Comparison of ENCODE assay signal across 9 cellular contexts in genomic region chr3:141454906-141455602, GRCh38. TPM values are rescaled to one million over a fixed set of nuclear protein-coding genes. Genes with fewer than 3 reads are reported as not detected.
DNase-seq lines count a peak whose midpoint lies in the region; ATAC-seq and TF ChIP-seq lines count a peak whose summit lies in the region.
"Had no signal": no experiment of that assay in that cellular context is flagged by ENCODE, and none has a peak within 500 bp of the region (broad histone marks: within the 10 kb centered on the region; RNA-seq: fewer than 3 reads in every experiment).

No MANE protein-coding gene starts in this region.

- TF ChIP-seq POLR2A in heart left ventricle (IDR thresholded peaks at IDR 0.05), result no peak

- no peak overlapping the region for H3K4me3 Mint-ChIP-seq in CD4-positive, alpha-beta T cell
- no peak overlapping the region for H3K4me3 Mint-ChIP-seq in activated naive CD8-positive, alpha-beta T cell treated with anti-CD3 and anti-CD28 coated beads for 36 hours

- 57 to 67% (median 64%) methylated on average over 20 of the region's 20 CpGs for WGBS in heart left ventricle, 4 donors

- H3K27me3 Mint-ChIP-seq in CD4-positive, alpha-beta T cell, result no peaks in the 10 kb centered on the region
- H3K27me3 Mint-ChIP-seq in activated naive CD8-positive, alpha-beta T cell treated with anti-CD3 and anti-CD28 coated beads for 36 hours, result no peaks in the 10 kb centered on the region

- CTCF ChIA-PET in CD4-positive, alpha-beta T cell (lab: Charles Lee), result interaction anchor here (0.6 to 4.2 kb wide), 25 partner anchors 9 to 188 kb away, joined by 3 to 60 read pairs (median 4); no protein-coding TSS in a partner anchor

- intact Hi-C loops in CD4-positive, alpha-beta T cell (cut with DNase I, micrococcal nuclease), result loop anchor here (2.0 to 10.0 kb wide), 5 partner anchors 94 to 830 kb away; partner anchors contain the start of gene PXYLP1 (in 1 of the 2)
- intact Hi-C loops in heart left ventricle (cut with DNase I), result loop anchor here in 9 of 10 donors (2.0 to 10.0 kb wide), 6 partner anchors 94 to 220 kb away; partner anchors contain the start of gene PXYLP1 (in 4 of the 9)

- H3K4me1 Mint-ChIP-seq in CD4-positive, alpha-beta T cell (ENCODE audit: low read depth), result peaks cover 16% of the 10 kb centered on the region
- peaks cover 7% of the 10 kb centered on the region for H3K4me1 Mint-ChIP-seq in activated naive CD8-positive, alpha-beta T cell treated with anti-CD3 and anti-CD28 coated beads for 36 hours

- POLR2A ChIA-PET in CD4-positive, alpha-beta T cell (lab: Charles Lee), result interaction anchor here (1.0 to 1.6 kb wide), 7 partner anchors 43 to 223 kb away, joined by 3 to 10 read pairs (median 5); partner anchors contain the start of gene PXYLP1

- H3K36me3 Mint-ChIP-seq in CD4-positive, alpha-beta T cell (ENCODE audit: low read depth), result no peaks in the 10 kb centered on the region
- no peaks in the 10 kb centered on the region for H3K36me3 Mint-ChIP-seq in activated naive CD8-positive, alpha-beta T cell treated with anti-CD3 and anti-CD28 coated beads for 36 hours

- H3K4me3 ChIP-seq in heart left ventricle, result no peak overlapping the region
- H3K4me3 ChIP-seq: SJSA1 had no signal

- peak; percentile 74 for ATAC-seq in CD4-positive, alpha-beta T cell (ENCODE audit: poor library complexity)
- ATAC-seq in GM18868 (IDR thresholded peaks at IDR 0.05; ENCODE audit: unreplicated experiment) (peak; percentile 52), heart left ventricle (peak in 3 of 4 donors; percentile 47 to 61 (median 49))

- no peaks in the 10 kb centered on the region for H3K9me3 ChIP-seq in CD4-positive, alpha-beta T cell (ENCODE audit: control insufficient read depth, low read length)
- no peaks in the 10 kb centered on the region for H3K9me3 ChIP-seq in heart left ventricle
- H3K9me3 ChIP-seq: SJSA1 had no signal

- H3K4me1 ChIP-seq in heart left ventricle, result peaks cover 0 to 36% (median 18%) of the 10 kb centered on the region in 12 donors

- no peak overlapping the region for H3K27ac Mint-ChIP-seq in CD4-positive, alpha-beta T cell
- no peak overlapping the region for H3K27ac Mint-ChIP-seq in activated naive CD8-positive, alpha-beta T cell treated with anti-CD3 and anti-CD28 coated beads for 36 hours

- H3K36me3 ChIP-seq in heart left ventricle, result no peaks in the 10 kb centered on the region
- H3K36me3 ChIP-seq: SJSA1 had no signal

- H3K27me3 ChIP-seq in CD4-positive, alpha-beta T cell (ENCODE audit: control insufficient read depth, insufficient read depth, low read length), result no peaks in the 10 kb centered on the region
- H3K27me3 ChIP-seq in heart left ventricle, result no peaks in the 10 kb centered on the region
- H3K27me3 ChIP-seq: SJSA1 had no signal

- peak; percentile 79 for TF ChIP-seq CTCF in CD4-positive, alpha-beta T cell (IDR thresholded peaks at IDR 0.05)
- TF ChIP-seq CTCF in heart left ventricle (IDR thresholded peaks at IDR 0.05), result peak; percentile 48 to 79 (median 71)

- DNase-seq in CD4-positive, alpha-beta T cell, result no peak
- DNase-seq in HS-5 (ENCODE audit: low read depth) (peak; percentile 68), NCI-H82 treated with DMSO at 0.1 percent for 48 hours (lab: John Stamatoyannopoulos, UW; ENCODE audit: unreplicated experiment) (peak; percentile 71), heart left ventricle (no peak), renal cortical epithelial cell (ENCODE audit: low read depth) (peak; percentile 88)
- DNase-seq in activated naive CD8-positive, alpha-beta T cell treated with anti-CD3 and anti-CD28 coated beads for 36 hours, result peak; percentile 16
- no peak for DNase-seq in activated effector memory CD4-positive, alpha-beta T cell treated with Interleukin-2 at 50 U/mL for 16 hours

- H3K9me3 Mint-ChIP-seq in CD4-positive, alpha-beta T cell, result no peaks in the 10 kb centered on the region
- no peaks in the 10 kb centered on the region for H3K9me3 Mint-ChIP-seq in activated naive CD8-positive, alpha-beta T cell treated with anti-CD3 and anti-CD28 coated beads for 36 hours

- no peak overlapping the region for H3K27ac ChIP-seq in CD4-positive, alpha-beta T cell (ENCODE audit: low read depth, low read length)
- no peak overlapping the region for H3K27ac ChIP-seq in heart left ventricle
- H3K27ac ChIP-seq: SJSA1 had no signal

RNA-seq across cellular contexts. Expression of gene RASA2, which starts 31.8 kb away (rescaled TPM):
- total RNA-seq in CD4-positive, alpha-beta T cell, result 10 to 100 TPM; 96.1 to 96.4 TPM
- total RNA-seq in activated naive CD8-positive, alpha-beta T cell treated with anti-CD3 and anti-CD28 coated beads for 36 hours, result 10 to 100 TPM; 36.1 to 40.2 TPM
- total RNA-seq in heart left ventricle (10 to 100 TPM in 1 of 9 donors, 1 to 10 TPM in 8; 2.2 to 12.3 (median 4.2) TPM), renal cortical epithelial cell (19.2 and 21.0 TPM in 2 replicates)
- 1 to 10 TPM; 2.0 to 2.2 TPM for polyA plus RNA-seq in heart left ventricle

Comparison
In these comparisons a context has a peak if more than half of its experiments do, and no peak if none do; other contexts are left out.
1. DNase-seq: peak in HS-5 (single experiment), NCI-H82 treated with DMSO at 0.1 percent for 48 hours (single experiment), activated naive CD8-positive, alpha-beta T cell treated with anti-CD3 and anti-CD28 coated beads for 36 hours (single experiment) and renal cortical epithelial cell (single experiment); none in CD4-positive, alpha-beta T cell (0 of 10), heart left ventricle (0 of 5) and activated effector memory CD4-positive, alpha-beta T cell treated with Interleukin-2 at 50 U/mL for 16 hours (single experiment).
2. Peak in every context shown above with its lines, with median percentiles within 50 percentile points of each other: ATAC-seq.